In the genomic region with DNA sequence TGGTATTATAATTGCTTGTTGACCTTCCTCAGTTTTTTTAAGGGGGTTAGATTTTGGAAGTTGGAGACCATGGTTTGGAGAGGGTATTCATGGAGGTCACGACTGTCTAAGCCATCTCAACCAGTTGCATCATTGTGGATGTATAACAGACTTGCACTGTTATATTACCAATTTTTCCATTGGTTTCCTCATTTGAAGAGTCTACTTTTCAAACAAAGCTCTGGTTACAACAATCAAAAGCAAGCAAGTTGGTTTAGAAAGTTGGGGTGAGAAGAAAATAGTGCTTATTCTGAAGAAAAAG, we compare ENCODE assay signal across 18 cellular contexts.
DNase-seq lines count a peak whose midpoint lies in the region; ATAC-seq, FAIRE-seq and TF ChIP-seq lines count a peak whose summit lies in the region.
"Had no signal": no experiment of that assay in that cellular context is flagged by ENCODE, and none has a peak within 500 bp of the region (broad histone marks: within the 10 kb centered on the region; RNA-seq: fewer than 3 reads in every experiment).

No MANE protein-coding gene starts in this region.

- 97% methylated on average over 1 of the region's 1 CpG for WGBS in hepatocyte (ENCODE audit: low lambda C conversion rate, missing lambda C conversion rate)

- no peak for DNase-seq in activated CD8-positive, alpha-beta memory T cell treated with anti-CD3 and anti-CD28 coated beads, Interleukin-2, amount 10 ng/mL, durations not matched to agents 7 days and 5 days
- DNase-seq in activated CD8-positive, alpha-beta memory T cell treated with anti-CD3 and anti-CD28 coated beads for 24 hours, result no peak
- no peak for DNase-seq in hepatocyte (ENCODE audit: low spot score)
- DNase-seq in RCC 7860 (ENCODE audit: low spot score), result no peak
- no peak for DNase-seq in stimulated activated CD4-positive, alpha-beta T cell treated with anti-CD3 and anti-CD28 coated beads, Interleukin-2, amount 100 ng/mL, for 48 hours
- DNase-seq: 8988T, NCI-H1436 treated with DMSO at 0.1 percent for 48 hours had no signal

- H3K9me3 Mint-ChIP-seq in activated CD8-positive, alpha-beta memory T cell treated with anti-CD3 and anti-CD28 coated beads, Interleukin-2, amount 10 ng/mL, durations not matched to agents 7 days and 5 days (ENCODE audit: low read depth), result no peaks in the 10 kb centered on the region
- no peaks in the 10 kb centered on the region for H3K9me3 Mint-ChIP-seq in stimulated activated memory B cell treated with anti-CD40 and anti-IgM and Interleukin-4, amounts not matched to agents 10 μg/mL and 1 μg/mL and 100 μg/mL, for 72 hours
- H3K9me3 Mint-ChIP-seq: CD8-positive, alpha-beta memory T cell; nephron had no signal

- no peaks in the 10 kb centered on the region for H3K9me2 ChIP-seq in OCI-LY1 (ENCODE audit: low read depth, low read length)
- H3K9me2 ChIP-seq in hepatocyte (replicated peaks; ENCODE audit: insufficient read depth), result no peaks in the 10 kb centered on the region

- H3K4me1 ChIP-seq in OCI-LY1 (ENCODE audit: insufficient read depth, low read length, severe bottlenecking) (peaks cover 18% of the 10 kb centered on the region), hepatocyte (ENCODE audit: insufficient read depth) (no peaks in the 10 kb centered on the region)
- H3K4me1 ChIP-seq: parathyroid adenoma, vagina had no signal

- H3K27ac ChIP-seq in OCI-LY1 (ENCODE audit: low read depth, low read length, poor library complexity, severe bottlenecking) (peak overlapping the region; percentile 70), hepatocyte (peak overlapping the region; percentile 2)
- H3K27ac ChIP-seq: dorsolateral prefrontal cortex, parathyroid adenoma, right atrium auricular region, spleen, thoracic aorta, vagina had no signal

- H3F3A ChIP-seq in OCI-LY1 (ENCODE audit: insufficient read depth, low read length), result no peaks in the 10 kb centered on the region

- no peaks in the 10 kb centered on the region for H3K27me3 Mint-ChIP-seq in activated CD8-positive, alpha-beta memory T cell treated with anti-CD3 and anti-CD28 coated beads, Interleukin-2, amount 10 ng/mL, durations not matched to agents 7 days and 5 days
- no peaks in the 10 kb centered on the region for H3K27me3 Mint-ChIP-seq in stimulated activated memory B cell treated with anti-CD40 and anti-IgM and Interleukin-4, amounts not matched to agents 10 μg/mL and 1 μg/mL and 100 μg/mL, for 72 hours
- H3K27me3 Mint-ChIP-seq: CD8-positive, alpha-beta memory T cell had no signal

- H3K9me3 ChIP-seq in OCI-LY1 (ENCODE audit: low read length) (no peaks in the 10 kb centered on the region), hepatocyte (ENCODE audit: low read depth) (no peaks in the 10 kb centered on the region)
- H3K9me3 ChIP-seq: right atrium auricular region, spleen, thoracic aorta, vagina had no signal

- TF ChIP-seq CTCF in OCI-LY1 (IDR thresholded peaks at IDR 0.05; ENCODE audit: low read length), result 0 out of 2 replicates have a peak, but pooled peaks have one; percentile 1
- TF ChIP-seq CTCF in hepatocyte (IDR thresholded peaks at IDR 0.05; ENCODE audit: poor library complexity), result no peak

- H3K4me3 Mint-ChIP-seq in activated CD8-positive, alpha-beta memory T cell treated with anti-CD3 and anti-CD28 coated beads, Interleukin-2, amount 10 ng/mL, durations not matched to agents 7 days and 5 days, result no peak overlapping the region
- no peak overlapping the region for H3K4me3 Mint-ChIP-seq in stimulated activated memory B cell treated with anti-CD40 and anti-IgM and Interleukin-4, amounts not matched to agents 10 μg/mL and 1 μg/mL and 100 μg/mL, for 72 hours
- H3K4me3 Mint-ChIP-seq: CD8-positive, alpha-beta memory T cell; nephron had no signal

- CTCF ChIA-PET in activated CD8-positive, alpha-beta memory T cell treated with anti-CD3 and anti-CD28 coated beads, Interleukin-2, amount 10 ng/mL, durations not matched to agents 7 days and 5 days (lab: Charles Lee), result interaction anchor here (1.8 kb wide), 1 partner anchor 51 kb away, joined by 8 read pairs; no protein-coding TSS in a partner anchor

- peaks cover 5% of the 10 kb centered on the region for H3K36me3 Mint-ChIP-seq in activated CD8-positive, alpha-beta memory T cell treated with anti-CD3 and anti-CD28 coated beads, Interleukin-2, amount 10 ng/mL, durations not matched to agents 7 days and 5 days
- peaks cover 8% of the 10 kb centered on the region for H3K36me3 Mint-ChIP-seq in stimulated activated memory B cell treated with anti-CD40 and anti-IgM and Interleukin-4, amounts not matched to agents 10 μg/mL and 1 μg/mL and 100 μg/mL, for 72 hours

- H3K9ac ChIP-seq in OCI-LY1 (ENCODE audit: low read length), result no peak overlapping the region
- H3K9ac ChIP-seq: parathyroid adenoma had no signal

- H3K36me3 ChIP-seq in OCI-LY1 (ENCODE audit: insufficient read depth, low read length) (no peaks in the 10 kb centered on the region), hepatocyte (replicated peaks; ENCODE audit: insufficient read depth, low read depth) (no peaks in the 10 kb centered on the region)
- H3K36me3 ChIP-seq: right atrium auricular region, thoracic aorta, vagina had no signal

- H3K27ac Mint-ChIP-seq in activated CD8-positive, alpha-beta memory T cell treated with anti-CD3 and anti-CD28 coated beads, Interleukin-2, amount 10 ng/mL, durations not matched to agents 7 days and 5 days, result peak overlapping the region; percentile 7
- peak overlapping the region; percentile 74 for H3K27ac Mint-ChIP-seq in stimulated activated memory B cell treated with anti-CD40 and anti-IgM and Interleukin-4, amounts not matched to agents 10 μg/mL and 1 μg/mL and 100 μg/mL, for 72 hours

- no peak for FAIRE-seq in RCC 7860 (lab: Jason Lieb, UNC)

- H3K79me2 ChIP-seq in OCI-LY1 (ENCODE audit: insufficient read depth, low read length), result no peaks in the 10 kb centered on the region
- no peaks in the 10 kb centered on the region for H3K79me2 ChIP-seq in hepatocyte
- H3K79me2 ChIP-seq: parathyroid adenoma had no signal

- peaks cover 9% of the 10 kb centered on the region for H3K4me1 Mint-ChIP-seq in activated CD8-positive, alpha-beta memory T cell treated with anti-CD3 and anti-CD28 coated beads, Interleukin-2, amount 10 ng/mL, durations not matched to agents 7 days and 5 days
- peaks cover 19% of the 10 kb centered on the region for H3K4me1 Mint-ChIP-seq in stimulated activated memory B cell treated with anti-CD40 and anti-IgM and Interleukin-4, amounts not matched to agents 10 μg/mL and 1 μg/mL and 100 μg/mL, for 72 hours
- H3K4me1 Mint-ChIP-seq: nephron had no signal

- H4K20me1 ChIP-seq in OCI-LY1 (ENCODE audit: insufficient read depth, low read length) (no peaks in the 10 kb centered on the region), hepatocyte (ENCODE audit: insufficient read depth, poor library complexity, severe bottlenecking) (no peaks in the 10 kb centered on the region)

- H2AFZ ChIP-seq in OCI-LY1 (ENCODE audit: low read length) (no peak overlapping the region), hepatocyte (no peak overlapping the region)
- H2AFZ ChIP-seq: parathyroid adenoma had no signal

- no peaks in the 10 kb centered on the region for H3K27me3 ChIP-seq in OCI-LY1 (ENCODE audit: insufficient read depth, low read length)
- H3K27me3 ChIP-seq in hepatocyte, result no peaks in the 10 kb centered on the region
- H3K27me3 ChIP-seq: dorsolateral prefrontal cortex, right atrium auricular region, spleen, vagina had no signal

- no peak for ATAC-seq in activated CD8-positive, alpha-beta memory T cell treated with anti-CD3 and anti-CD28 coated beads, Interleukin-2, amount 10 ng/mL, durations not matched to agents 7 days and 5 days
- no peak for ATAC-seq in stimulated activated memory B cell treated with anti-CD40 and anti-IgM and Interleukin-4, amounts not matched to agents 10 μg/mL and 1 μg/mL and 100 μg/mL, for 72 hours
- ATAC-seq in GM19023 (IDR thresholded peaks at IDR 0.05; ENCODE audit: unreplicated experiment), result no peak

- H3K4me3 ChIP-seq in OCI-LY1 (ENCODE audit: low read depth, low read length, poor library complexity, severe bottlenecking) (no peak overlapping the region), hepatocyte (no peak overlapping the region)
- H3K4me3 ChIP-seq: dorsolateral prefrontal cortex, right atrium auricular region, spleen, thoracic aorta, vagina had no signal

- H3K4me2 ChIP-seq in OCI-LY1 (ENCODE audit: low read length) (peak overlapping the region; percentile 53; the same call in 1 of the 2 replicates), hepatocyte (no peak overlapping the region)
